ENCODE assay signal across 1 cellular context in genomic region chr19:36379510-36379819, GRCh38.
TF ChIP-seq lines count a peak whose summit lies in the region.

No MANE protein-coding gene starts in this region.

TF ChIP-seq in IMR-90, 13 proteins besides CTCF, POLR2A, EP300 and RAD21 (continued from another document):
- no peak for TF ChIP-seq ELK1 (IDR thresholded peaks at IDR 0.05; ENCODE audit: borderline replicate concordance, low read depth, low read length)
